ENCODE assay signal across 15 cellular contexts in genomic region chr10:77490915-77491314, GRCh38.
A peak's percentile ranks its signal among the peaks of the same experiment; 100 is the strongest.
DNase-seq lines count a peak whose midpoint lies in the region; TF ChIP-seq lines count a peak whose summit lies in the region.
"Had no signal": no experiment of that assay in that cellular context is flagged by ENCODE, and none has a peak within 500 bp of the region (broad histone marks: within the 10 kb centered on the region; RNA-seq: fewer than 3 reads in every experiment).

No MANE protein-coding gene starts in this region.

- H3K9me3 ChIP-seq in skeletal muscle tissue (ENCODE audit: control insufficient read depth in 3 of 3, low read length in 3 of 3) = no peaks in the 10 kb centered on the region
- H3K9me3 ChIP-seq: BE2C had no signal

- no peak overlapping the region for H3K9ac ChIP-seq in skeletal muscle tissue (ENCODE audit: low read depth in 1 of 3, low read length in 3 of 3)
- H3K9ac ChIP-seq: GM23248 had no signal

- peaks cover 22% of the 10 kb centered on the region for H3K36me3 Mint-ChIP-seq in HFFc6 (ENCODE audit: low read depth)
- H3K36me3 Mint-ChIP-seq: CD8-positive, alpha-beta memory T cell had no signal

- H3K4me3 ChIP-seq in fibroblast of the aortic adventitia (ENCODE audit: low read depth, low read length) (no peak overlapping the region), skeletal muscle tissue (ENCODE audit: low read length in 3 of 3) (peak overlapping the region in 2 of 3 donors; percentile 22 to 49)
- H3K4me3 ChIP-seq: GM23248 had no signal

- no peaks in the 10 kb centered on the region for H3K36me3 ChIP-seq in skeletal muscle tissue (ENCODE audit: control insufficient read depth in 3 of 3, insufficient read depth in 3 of 3, low read length in 3 of 3)
- H3K36me3 ChIP-seq: BE2C had no signal

- H3K9me3 Mint-ChIP-seq in HFFc6 = no peaks in the 10 kb centered on the region

- H3K27ac ChIP-seq in skeletal muscle tissue (ENCODE audit: low read depth, low read length) = peak overlapping the region; percentile 94
- H3K27ac ChIP-seq: GM23248 had no signal

- H3K27me3 Mint-ChIP-seq in HFFc6 (ENCODE audit: insufficient read depth) = peaks cover 5% of the 10 kb centered on the region; the same call in 1 of the 2 replicates
- H3K27me3 Mint-ChIP-seq: CD8-positive, alpha-beta memory T cell had no signal

- H3K4me1 Mint-ChIP-seq in HFFc6 (ENCODE audit: low read depth) = peaks cover 32% of the 10 kb centered on the region
- H3K4me1 Mint-ChIP-seq: CD8-positive, alpha-beta memory T cell had no signal

- no peak for DNase-seq in HFFc6
- peak; percentile 64 for DNase-seq in astrocyte of the hippocampus (ENCODE audit: low read depth, low spot score)
- DNase-seq in fibroblast of the aortic adventitia (ENCODE audit: low read depth) = peak; percentile 45
- DNase-seq in stimulated activated CD4-positive, alpha-beta T cell treated with anti-CD3 and anti-CD28 coated beads, Interleukin-1b, Interleukin-23, amount 100 ng/mL, for 48 hours = no peak
- no peak for DNase-seq in SKM-1 (lab: John Stamatoyannopoulos, UW; ENCODE audit: unreplicated experiment)
- no peak for DNase-seq in mesenteric fat pad (ENCODE audit: low spot score)
- DNase-seq: BE2C; CD8-positive, alpha-beta memory T cell; DMS79; GM23248; KBM-7; NCI-H146; NCI-H2081; NCI-H524 treated with DMSO at 0.1 percent for 48 hours had no signal

- no peaks in the 10 kb centered on the region for H3K27me3 ChIP-seq in skeletal muscle tissue (ENCODE audit: control insufficient read depth in 3 of 3, insufficient read depth in 3 of 3, low read length in 3 of 3)
- H3K27me3 ChIP-seq: BE2C had no signal

- H3K27ac Mint-ChIP-seq in HFFc6 = peak overlapping the region; percentile 19; the same call in 1 of the 2 replicates

- no peak overlapping the region for H3K4me3 Mint-ChIP-seq in HFFc6
- H3K4me3 Mint-ChIP-seq: CD8-positive, alpha-beta memory T cell had no signal

- TF ChIP-seq CTCF in HFFc6 (IDR thresholded peaks at IDR 0.05) (no peak), fibroblast of the aortic adventitia (IDR thresholded peaks at IDR 0.05; ENCODE audit: insufficient read depth, low read length) (no peak)

- H3K4me1 ChIP-seq in skeletal muscle tissue (ENCODE audit: control insufficient read depth in 3 of 3, insufficient read depth in 3 of 3, low read length in 3 of 3) = peaks cover 39 to 71% (median 54%) of the 10 kb centered on the region in 3 donors

Comparison
In these comparisons a context has a peak if more than half of its experiments do, and no peak if none do; other contexts are left out.
1. DNase-seq: peak in astrocyte of the hippocampus (single experiment) and fibroblast of the aortic adventitia (single experiment); none in HFFc6 (single experiment), stimulated activated CD4-positive, alpha-beta T cell treated with anti-CD3 and anti-CD28 coated beads, Interleukin-1b, Interleukin-23, amount 100 ng/mL, for 48 hours (single experiment), SKM-1 (single experiment) and mesenteric fat pad (single experiment).